ENCODE assay signal across 8 cellular contexts in genomic region chr2:233100192-233100998, GRCh38. TPM values are rescaled to one million over a fixed set of nuclear protein-coding genes. Genes with fewer than 3 reads are reported as not detected.
DNase-seq lines count a peak whose midpoint lies in the region; ATAC-seq lines count a peak whose summit lies in the region.

No MANE protein-coding gene starts in this region.

- ATAC-seq in GM18909 (IDR thresholded peaks at IDR 0.05; ENCODE audit: poor library complexity, unreplicated experiment) (peak; percentile 91), HG02973 (IDR thresholded peaks at IDR 0.05; ENCODE audit: unreplicated experiment) (peak; percentile 74)

- H3K9me3 Mint-ChIP-seq in immature natural killer cell: no peaks in the 10 kb centered on the region

- peak overlapping the region; percentile 81 to 90 (median 89) for H3K4me3 Mint-ChIP-seq in immature natural killer cell

- peaks cover 10 to 20% (median 13%) of the 10 kb centered on the region in 3 donors for H3K27me3 Mint-ChIP-seq in immature natural killer cell (ENCODE audit: low read depth in 3 of 3)

- peak overlapping the region; percentile 93 to 99 (median 96) for H3K27ac Mint-ChIP-seq in immature natural killer cell

- H3K4me1 Mint-ChIP-seq in immature natural killer cell: peaks cover 87 to 96% of the 10 kb centered on the region in 2 donors

- peaks cover 20 to 35% (median 23%) of the 10 kb centered on the region in 3 donors for H3K36me3 Mint-ChIP-seq in immature natural killer cell

- DNase-seq in T-helper 9 cell: peak; percentile 45
- peak; percentile 86 to 87 (median 86) for DNase-seq in immature natural killer cell
- DNase-seq in NCI-H526 treated with DMSO at 0.1 percent for 48 hours (lab: John Stamatoyannopoulos, UW): no peak
- no peak for DNase-seq in HuH-7 (ENCODE audit: low spot score)
- DNase-seq in NCI-H82 treated with DMSO at 0.1 percent for 48 hours (lab: John Stamatoyannopoulos, UW; ENCODE audit: unreplicated experiment): no peak
- DNase-seq in NCI-H1694 (lab: John Stamatoyannopoulos, UW): no peak

RNA-seq across cellular contexts. Expression of gene INPP5D, which starts 40.3 kb away (rescaled TPM):
- 100 to 1,000 TPM in 1 of 3 donors, 10 to 100 TPM in 2; 54.8 to 307 (median 73.5) TPM for polyA plus RNA-seq in immature natural killer cell

Comparison
In these comparisons a context has a peak if more than half of its experiments do, and no peak if none do; other contexts are left out.
1. DNase-seq: peak in T-helper 9 cell (single experiment) and immature natural killer cell (3 of 3); none in NCI-H526 treated with DMSO at 0.1 percent for 48 hours (single experiment), HuH-7 (single experiment), NCI-H82 treated with DMSO at 0.1 percent for 48 hours (single experiment) and NCI-H1694 (single experiment).